Comparison of ENCODE assay signal across 8 cellular contexts in genomic region chrX:51461053-51462050, GRCh38. TPM values are rescaled to one million over a fixed set of nuclear protein-coding genes. Genes with fewer than 3 reads are reported as not detected.
DNase-seq lines count a peak whose midpoint lies in the region; FAIRE-seq and TF ChIP-seq lines count a peak whose summit lies in the region.

No MANE protein-coding gene starts in this region.

- H4K20me1 ChIP-seq in keratinocyte (ENCODE audit: control insufficient read depth, extremely low read depth, insufficient read depth, low read length) = no peaks in the 10 kb centered on the region

- dilution Hi-C loops in keratinocyte (cut with MboI; ENCODE audit: extremely low pct_ligation_motif_present, low sequenced_read_pairs) = no loop called here

- no peak overlapping the region for H3K4me2 ChIP-seq in keratinocyte (ENCODE audit: control insufficient read depth, extremely low read depth, insufficient read depth, low read depth, low read length)

- peak in 4 of 6 experiments; percentile 0 to 53 (median 18) for DNase-seq in stimulated activated naive CD4-positive, alpha-beta T cell (lab: John Stamatoyannopoulos, UW)
- no peak for DNase-seq in stimulated activated naive CD4-positive, alpha-beta T cell treated with Interleukin-2 at 50 U/mL for 16 hours (lab: John Stamatoyannopoulos, UW)
- DNase-seq in Kasumi-1 (lab: John Stamatoyannopoulos, UW) (peak; percentile 19 to 46), adipocyte (ENCODE audit: low read depth) (peak; percentile 65), keratinocyte (ENCODE audit: low read depth, low spot score) (no peak), type B pancreatic cell (ENCODE audit: extremely low spot score, unreplicated experiment) (no peak), 8988T (no peak), lower leg skin (ENCODE audit: low spot score in 2 of 2) (no peak)

- no peaks in the 10 kb centered on the region for H3K79me2 ChIP-seq in keratinocyte (ENCODE audit: control insufficient read depth, insufficient read depth, low read length)

- H3K9me3 Mint-ChIP-seq in type B pancreatic cell = no peaks in the 10 kb centered on the region

- no peak overlapping the region for H3K4me3 ChIP-seq in adipocyte (ENCODE audit: low read length)
- no peak overlapping the region for H3K4me3 ChIP-seq in keratinocyte (ENCODE audit: control insufficient read depth in 2 of 3, extremely low read depth in 1 of 3, insufficient read depth in 2 of 3, low read depth in 1 of 3, low read length in 3 of 3)
- no peak overlapping the region for H3K4me3 ChIP-seq in lower leg skin (ENCODE audit: low read depth, poor library complexity, severe bottlenecking)

- H3K36me3 ChIP-seq in adipocyte (ENCODE audit: control insufficient read depth, insufficient read depth, low read length, severe bottlenecking) (no peaks in the 10 kb centered on the region), keratinocyte (ENCODE audit: control insufficient read depth in 2 of 2, extremely low read depth in 1 of 2, insufficient read depth in 2 of 2, low read length in 2 of 2) (no peaks in the 10 kb centered on the region)

- H3K4me1 Mint-ChIP-seq in type B pancreatic cell (ENCODE audit: unreplicated experiment) = no peaks in the 10 kb centered on the region

- no peak overlapping the region for H3K9ac ChIP-seq in adipocyte (ENCODE audit: low read length)
- no peak overlapping the region for H3K9ac ChIP-seq in keratinocyte (ENCODE audit: control insufficient read depth, extremely low read depth, insufficient read depth, low read length)

- no peak overlapping the region for H3K4me3 Mint-ChIP-seq in type B pancreatic cell

- no peaks in the 10 kb centered on the region for H3K4me1 ChIP-seq in adipocyte (ENCODE audit: control insufficient read depth, insufficient read depth, low read length)
- H3K4me1 ChIP-seq in keratinocyte (ENCODE audit: control insufficient read depth, extremely low read depth, insufficient read depth, low read length) = no peaks in the 10 kb centered on the region

- H3K27ac ChIP-seq in keratinocyte (ENCODE audit: control insufficient read depth, insufficient read depth, low read length) = no peak overlapping the region

- no peak for TF ChIP-seq POLR2A in lower leg skin (IDR thresholded peaks at IDR 0.05)

- WGBS in lower leg skin, 2 donors = 40 to 48% methylated on average over 15 of the region's 15 CpGs

- peak in 2 of 3 experiments; percentile 61 to 67 for TF ChIP-seq CTCF in keratinocyte (optimal IDR thresholded peaks at IDR 0.05 in 1 of 3, IDR thresholded peaks at IDR 0.05 in 1 of 3, conservative IDR thresholded peaks at IDR 0.05 in 1 of 3; ENCODE audit: extremely low read depth in 1 of 3, insufficient read depth in 2 of 3, low read length in 3 of 3)
- peak; percentile 94 for TF ChIP-seq CTCF in type B pancreatic cell (conservative IDR thresholded peaks at IDR 0.05)
- no peak for TF ChIP-seq CTCF in lower leg skin (IDR thresholded peaks at IDR 0.05)

- H3K9me1 ChIP-seq in keratinocyte (ENCODE audit: control insufficient read depth, extremely low read depth, insufficient read depth, low read length) = no peaks in the 10 kb centered on the region

- FAIRE-seq in keratinocyte (lab: Jason Lieb, UNC) = peak; percentile 26

- no peak overlapping the region for H2AFZ ChIP-seq in keratinocyte (ENCODE audit: control insufficient read depth, low read length)

- H3K27ac Mint-ChIP-seq in type B pancreatic cell = no peak overlapping the region

- intact Hi-C loops in lower leg skin (cut with DNase I; ENCODE audit: low total_unique reads) = no loop called here

- H3K27me3 Mint-ChIP-seq in type B pancreatic cell = no peaks in the 10 kb centered on the region

- no peaks in the 10 kb centered on the region for H3K9me3 ChIP-seq in adipocyte (ENCODE audit: control insufficient read depth, low read length)
- no peaks in the 10 kb centered on the region for H3K9me3 ChIP-seq in keratinocyte (ENCODE audit: control insufficient read depth, low read depth, low read length)

- peaks cover 43% of the 10 kb centered on the region for H3K27me3 ChIP-seq in adipocyte (replicated peaks; ENCODE audit: control insufficient read depth, insufficient read depth, low read length)
- H3K27me3 ChIP-seq in keratinocyte (ENCODE audit: control insufficient read depth, extremely low read depth, insufficient read depth, low read length) = no peaks in the 10 kb centered on the region

- H3K36me3 Mint-ChIP-seq in type B pancreatic cell = no peaks in the 10 kb centered on the region

RNA-seq across cellular contexts. Expression of gene NUDT11, which starts 35.0 kb away (rescaled TPM):
- polyA plus RNA-seq in keratinocyte = 13.6 to 18.4 TPM (median 14.0 TPM) in 3 replicates
- polyA plus RNA-seq in keratinocyte (2011; ENCODE audit: low read depth) = 1.4 TPM
- polyA plus RNA-seq in keratinocyte (2011; cell fraction: cytosol; rRNA removed) = 11.8 and 21.8 TPM in 2 replicates
- polyA plus RNA-seq in keratinocyte (2011; cell fraction: nucleus; rRNA removed) = 8.0 and 9.6 TPM in 2 replicates
- polyA plus RNA-seq in keratinocyte (2012; ENCODE audit: low replicate concordance) = 4.3 and 9.5 TPM in 2 replicates
- 6.7 to 12.0 TPM (median 10.4 TPM) in 3 replicates for polyA minus RNA-seq in keratinocyte
- 5.9 TPM for polyA minus RNA-seq in keratinocyte (2011; cell fraction: cytosol; rRNA and poly(A)+ RNA removed)
- polyA minus RNA-seq in keratinocyte (2011; cell fraction: nucleus; rRNA and poly(A)+ RNA removed) = 3.2 and 6.0 TPM in 2 replicates
- total RNA-seq in type B pancreatic cell (ENCODE audit: low replicate concordance) (6.1 and 19.3 TPM in 2 replicates), lower leg skin (1 to 10 TPM in 3 of 4 donors, under 1 TPM in 1; 0.27 to 2.4 (median 1.7) TPM)

Comparison
In these comparisons a context has a peak if more than half of its experiments do, and no peak if none do; other contexts are left out.
1. DNase-seq: peak in stimulated activated naive CD4-positive, alpha-beta T cell (4 of 6), Kasumi-1 (2 of 2) and adipocyte (single experiment); none in stimulated activated naive CD4-positive, alpha-beta T cell treated with Interleukin-2 at 50 U/mL for 16 hours (single experiment), keratinocyte (single experiment), type B pancreatic cell (single experiment), 8988T (single experiment) and lower leg skin (0 of 2).
2. CTCF ChIP-seq: peak in keratinocyte (2 of 3) and type B pancreatic cell (single experiment); none in lower leg skin (0 of 3).